1 cellular context compared by ENCODE assay signal in the genomic region with DNA sequence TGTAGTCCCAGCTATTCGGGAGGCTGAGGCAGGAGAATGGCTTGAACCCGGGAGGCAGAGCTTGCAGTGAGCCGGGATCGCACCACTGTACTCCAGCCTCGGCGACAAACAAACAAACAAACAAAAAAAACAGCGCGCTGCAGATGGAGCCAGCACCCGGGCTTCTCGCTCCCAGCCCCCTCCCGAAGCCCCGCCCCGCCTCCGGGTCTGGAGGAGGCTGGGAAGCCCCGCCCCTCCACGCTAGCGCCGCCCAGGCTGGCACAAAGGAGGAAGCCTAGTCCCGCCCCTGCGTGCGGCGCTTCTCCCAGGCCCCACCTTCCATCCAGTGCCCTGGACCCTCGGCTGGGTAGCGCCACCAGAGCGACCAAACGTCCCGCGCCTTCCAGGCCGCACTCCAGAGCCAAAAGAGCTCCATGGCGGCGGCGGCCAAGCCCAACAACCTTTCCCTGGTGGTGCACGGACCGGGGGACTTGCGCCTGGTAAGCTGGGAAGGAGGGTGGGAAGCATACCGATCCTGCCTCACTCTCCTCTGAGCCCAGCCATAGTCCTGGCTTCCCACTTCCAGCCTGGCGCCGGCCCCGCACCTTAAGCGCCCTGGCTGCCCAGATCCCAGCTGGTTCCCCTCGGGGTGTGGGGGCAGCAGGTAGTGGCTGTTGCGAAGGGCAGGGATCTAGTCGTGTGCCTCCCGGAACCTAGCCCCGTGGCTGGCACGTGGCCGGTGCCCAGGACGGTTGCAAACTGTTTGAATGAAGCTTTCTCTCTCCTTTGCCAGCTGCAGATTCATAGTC.
TF ChIP-seq lines count a peak whose summit lies in the region.

A gene (plus strand): TSS at position 325 of the 788 bp plus-strand sequence. CDS start 89 bp downstream, at position 414.

TF ChIP-seq in WTC11, 78 proteins besides CTCF, POLR2A, EP300 and RAD21 (continued from another document and continues in another):
- TF ChIP-seq, protein P1, sequence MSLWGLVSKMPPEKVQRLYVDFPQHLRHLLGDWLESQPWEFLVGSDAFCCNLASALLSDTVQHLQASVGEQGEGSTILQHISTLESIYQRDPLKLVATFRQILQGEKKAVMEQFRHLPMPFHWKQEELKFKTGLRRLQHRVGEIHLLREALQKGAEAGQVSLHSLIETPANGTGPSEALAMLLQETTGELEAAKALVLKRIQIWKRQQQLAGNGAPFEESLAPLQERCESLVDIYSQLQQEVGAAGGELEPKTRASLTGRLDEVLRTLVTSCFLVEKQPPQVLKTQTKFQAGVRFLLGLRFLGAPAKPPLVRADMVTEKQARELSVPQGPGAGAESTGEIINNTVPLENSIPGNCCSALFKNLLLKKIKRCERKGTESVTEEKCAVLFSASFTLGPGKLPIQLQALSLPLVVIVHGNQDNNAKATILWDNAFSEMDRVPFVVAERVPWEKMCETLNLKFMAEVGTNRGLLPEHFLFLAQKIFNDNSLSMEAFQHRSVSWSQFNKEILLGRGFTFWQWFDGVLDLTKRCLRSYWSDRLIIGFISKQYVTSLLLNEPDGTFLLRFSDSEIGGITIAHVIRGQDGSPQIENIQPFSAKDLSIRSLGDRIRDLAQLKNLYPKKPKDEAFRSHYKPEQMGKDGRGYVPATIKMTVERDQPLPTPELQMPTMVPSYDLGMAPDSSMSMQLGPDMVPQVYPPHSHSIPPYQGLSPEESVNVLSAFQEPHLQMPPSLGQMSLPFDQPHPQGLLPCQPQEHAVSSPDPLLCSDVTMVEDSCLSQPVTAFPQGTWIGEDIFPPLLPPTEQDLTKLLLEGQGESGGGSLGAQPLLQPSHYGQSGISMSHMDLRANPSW (CRISPR knock-in tag; conservative IDR thresholded peaks at IDR 0.05; ENCODE audit: low read depth) = no peak
- TF ChIP-seq, protein P2, sequence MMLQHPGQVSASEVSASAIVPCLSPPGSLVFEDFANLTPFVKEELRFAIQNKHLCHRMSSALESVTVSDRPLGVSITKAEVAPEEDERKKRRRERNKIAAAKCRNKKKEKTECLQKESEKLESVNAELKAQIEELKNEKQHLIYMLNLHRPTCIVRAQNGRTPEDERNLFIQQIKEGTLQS (CRISPR knock-in tag; conservative IDR thresholded peaks at IDR 0.05) = no peak
- TF ChIP-seq NFE2L1 (CRISPR knock-in tag; IDR thresholded peaks at IDR 0.05) (peak; percentile 89), FOXP1 (CRISPR knock-in tag; IDR thresholded peaks at IDR 0.05; ENCODE audit: borderline replicate concordance) (peak; percentile 77; the same call in 1 of the 2 replicates), ZNF232 (CRISPR knock-in tag; IDR thresholded peaks at IDR 0.05) (0 out of 2 replicates have a peak, but pooled peaks have one; percentile 32), CREM (CRISPR knock-in tag; IDR thresholded peaks at IDR 0.05) (0 out of 2 replicates have a peak, but pooled peaks have one; percentile 15), ZNF138 (CRISPR knock-in tag; conservative IDR thresholded peaks at IDR 0.05) (no peak), SOX15 (CRISPR knock-in tag; IDR thresholded peaks at IDR 0.05) (no peak), FOXK1 (CRISPR knock-in tag; IDR thresholded peaks at IDR 0.05) (0 out of 2 replicates have a peak, but pooled peaks have one; percentile 10), ZNF121 (CRISPR knock-in tag; IDR thresholded peaks at IDR 0.05) (0 out of 2 replicates have a peak, but pooled peaks have one; percentile 14), SMAD3 (CRISPR knock-in tag; IDR thresholded peaks at IDR 0.05; ENCODE audit: borderline replicate concordance) (no peak; the same call in 1 of the 2 replicates), OVOL2 (CRISPR knock-in tag; IDR thresholded peaks at IDR 0.05; ENCODE audit: borderline replicate concordance) (no peak), JUN (CRISPR knock-in tag; IDR thresholded peaks at IDR 0.05) (peak; percentile 84; the same call in 1 of the 2 replicates), ZNF416 (CRISPR knock-in tag; IDR thresholded peaks at IDR 0.05) (no peak), ZNF396 (CRISPR knock-in tag; IDR thresholded peaks at IDR 0.05; ENCODE audit: borderline replicate concordance) (no peak), NFYB (CRISPR knock-in tag; conservative IDR thresholded peaks at IDR 0.05; ENCODE audit: low read depth) (no peak), SP1 (CRISPR knock-in tag; conservative IDR thresholded peaks at IDR 0.05) (peak; percentile 76), MXD4 (CRISPR knock-in tag; IDR thresholded peaks at IDR 0.05; ENCODE audit: borderline replicate concordance) (no peak), KAT7 (CRISPR knock-in tag; IDR thresholded peaks at IDR 0.05; ENCODE audit: borderline replicate concordance) (no peak; the same call in 1 of the 2 replicates), TCF7 (CRISPR knock-in tag; IDR thresholded peaks at IDR 0.05; ENCODE audit: low read depth) (no peak), ATF1 (CRISPR knock-in tag; IDR thresholded peaks at IDR 0.05) (no peak), TEAD1 (CRISPR knock-in tag; IDR thresholded peaks at IDR 0.05) (0 out of 2 replicates have a peak, but pooled peaks have one; percentile 69), MYBL2 (CRISPR knock-in tag; IDR thresholded peaks at IDR 0.05) (peak; percentile 12; the same call in 1 of the 2 replicates), JAZF1 (CRISPR knock-in tag; IDR thresholded peaks at IDR 0.05) (no peak), NFATC4 (CRISPR knock-in tag; IDR thresholded peaks at IDR 0.05) (no peak)
- TF ChIP-seq, protein P3, sequence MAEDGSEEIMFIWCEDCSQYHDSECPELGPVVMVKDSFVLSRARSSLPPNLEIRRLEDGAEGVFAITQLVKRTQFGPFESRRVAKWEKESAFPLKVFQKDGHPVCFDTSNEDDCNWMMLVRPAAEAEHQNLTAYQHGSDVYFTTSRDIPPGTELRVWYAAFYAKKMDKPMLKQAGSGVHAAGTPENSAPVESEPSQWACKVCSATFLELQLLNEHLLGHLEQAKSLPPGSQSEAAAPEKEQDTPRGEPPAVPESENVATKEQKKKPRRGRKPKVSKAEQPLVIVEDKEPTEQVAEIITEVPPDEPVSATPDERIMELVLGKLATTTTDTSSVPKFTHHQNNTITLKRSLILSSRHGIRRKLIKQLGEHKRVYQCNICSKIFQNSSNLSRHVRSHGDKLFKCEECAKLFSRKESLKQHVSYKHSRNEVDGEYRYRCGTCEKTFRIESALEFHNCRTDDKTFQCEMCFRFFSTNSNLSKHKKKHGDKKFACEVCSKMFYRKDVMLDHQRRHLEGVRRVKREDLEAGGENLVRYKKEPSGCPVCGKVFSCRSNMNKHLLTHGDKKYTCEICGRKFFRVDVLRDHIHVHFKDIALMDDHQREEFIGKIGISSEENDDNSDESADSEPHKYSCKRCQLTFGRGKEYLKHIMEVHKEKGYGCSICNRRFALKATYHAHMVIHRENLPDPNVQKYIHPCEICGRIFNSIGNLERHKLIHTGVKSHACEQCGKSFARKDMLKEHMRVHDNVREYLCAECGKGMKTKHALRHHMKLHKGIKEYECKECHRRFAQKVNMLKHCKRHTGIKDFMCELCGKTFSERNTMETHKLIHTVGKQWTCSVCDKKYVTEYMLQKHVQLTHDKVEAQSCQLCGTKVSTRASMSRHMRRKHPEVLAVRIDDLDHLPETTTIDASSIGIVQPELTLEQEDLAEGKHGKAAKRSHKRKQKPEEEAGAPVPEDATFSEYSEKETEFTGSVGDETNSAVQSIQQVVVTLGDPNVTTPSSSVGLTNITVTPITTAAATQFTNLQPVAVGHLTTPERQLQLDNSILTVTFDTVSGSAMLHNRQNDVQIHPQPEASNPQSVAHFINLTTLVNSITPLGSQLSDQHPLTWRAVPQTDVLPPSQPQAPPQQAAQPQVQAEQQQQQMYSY (CRISPR knock-in tag; IDR thresholded peaks at IDR 0.05) = peak; percentile 30; the same call in 1 of the 2 replicates
- TF ChIP-seq, protein P4, sequence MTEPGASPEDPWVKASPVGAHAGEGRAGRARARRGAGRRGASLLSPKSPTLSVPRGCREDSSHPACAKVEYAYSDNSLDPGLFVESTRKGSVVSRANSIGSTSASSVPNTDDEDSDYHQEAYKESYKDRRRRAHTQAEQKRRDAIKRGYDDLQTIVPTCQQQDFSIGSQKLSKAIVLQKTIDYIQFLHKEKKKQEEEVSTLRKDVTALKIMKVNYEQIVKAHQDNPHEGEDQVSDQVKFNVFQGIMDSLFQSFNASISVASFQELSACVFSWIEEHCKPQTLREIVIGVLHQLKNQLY (CRISPR knock-in tag; IDR thresholded peaks at IDR 0.05) = no peak
- TF ChIP-seq, protein P5, sequence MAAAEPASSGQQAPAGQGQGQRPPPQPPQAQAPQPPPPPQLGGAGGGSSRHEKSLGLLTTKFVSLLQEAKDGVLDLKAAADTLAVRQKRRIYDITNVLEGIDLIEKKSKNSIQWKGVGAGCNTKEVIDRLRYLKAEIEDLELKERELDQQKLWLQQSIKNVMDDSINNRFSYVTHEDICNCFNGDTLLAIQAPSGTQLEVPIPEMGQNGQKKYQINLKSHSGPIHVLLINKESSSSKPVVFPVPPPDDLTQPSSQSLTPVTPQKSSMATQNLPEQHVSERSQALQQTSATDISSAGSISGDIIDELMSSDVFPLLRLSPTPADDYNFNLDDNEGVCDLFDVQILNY (CRISPR knock-in tag; IDR thresholded peaks at IDR 0.05) = peak; percentile 62; the same call in 1 of the 2 replicates
- TF ChIP-seq, protein P6, sequence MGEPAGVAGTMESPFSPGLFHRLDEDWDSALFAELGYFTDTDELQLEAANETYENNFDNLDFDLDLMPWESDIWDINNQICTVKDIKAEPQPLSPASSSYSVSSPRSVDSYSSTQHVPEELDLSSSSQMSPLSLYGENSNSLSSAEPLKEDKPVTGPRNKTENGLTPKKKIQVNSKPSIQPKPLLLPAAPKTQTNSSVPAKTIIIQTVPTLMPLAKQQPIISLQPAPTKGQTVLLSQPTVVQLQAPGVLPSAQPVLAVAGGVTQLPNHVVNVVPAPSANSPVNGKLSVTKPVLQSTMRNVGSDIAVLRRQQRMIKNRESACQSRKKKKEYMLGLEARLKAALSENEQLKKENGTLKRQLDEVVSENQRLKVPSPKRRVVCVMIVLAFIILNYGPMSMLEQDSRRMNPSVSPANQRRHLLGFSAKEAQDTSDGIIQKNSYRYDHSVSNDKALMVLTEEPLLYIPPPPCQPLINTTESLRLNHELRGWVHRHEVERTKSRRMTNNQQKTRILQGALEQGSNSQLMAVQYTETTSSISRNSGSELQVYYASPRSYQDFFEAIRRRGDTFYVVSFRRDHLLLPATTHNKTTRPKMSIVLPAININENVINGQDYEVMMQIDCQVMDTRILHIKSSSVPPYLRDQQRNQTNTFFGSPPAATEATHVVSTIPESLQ (CRISPR knock-in tag; IDR thresholded peaks at IDR 0.05) = no peak
- TF ChIP-seq, protein P7, sequence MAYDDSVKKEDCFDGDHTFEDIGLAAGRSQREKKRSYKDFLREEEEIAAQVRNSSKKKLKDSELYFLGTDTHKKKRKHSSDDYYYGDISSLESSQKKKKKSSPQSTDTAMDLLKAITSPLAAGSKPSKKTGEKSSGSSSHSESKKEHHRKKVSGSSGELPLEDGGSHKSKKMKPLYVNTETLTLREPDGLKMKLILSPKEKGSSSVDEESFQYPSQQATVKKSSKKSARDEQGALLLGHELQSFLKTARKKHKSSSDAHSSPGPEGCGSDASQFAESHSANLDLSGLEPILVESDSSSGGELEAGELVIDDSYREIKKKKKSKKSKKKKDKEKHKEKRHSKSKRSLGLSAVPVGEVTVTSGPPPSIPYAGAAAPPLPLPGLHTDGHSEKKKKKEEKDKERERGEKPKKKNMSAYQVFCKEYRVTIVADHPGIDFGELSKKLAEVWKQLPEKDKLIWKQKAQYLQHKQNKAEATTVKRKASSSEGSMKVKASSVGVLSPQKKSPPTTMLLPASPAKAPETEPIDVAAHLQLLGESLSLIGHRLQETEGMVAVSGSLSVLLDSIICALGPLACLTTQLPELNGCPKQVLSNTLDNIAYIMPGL (CRISPR knock-in tag; IDR thresholded peaks at IDR 0.05) = 0 out of 2 replicates have a peak, but pooled peaks have one; percentile 21
- TF ChIP-seq, protein P8, sequence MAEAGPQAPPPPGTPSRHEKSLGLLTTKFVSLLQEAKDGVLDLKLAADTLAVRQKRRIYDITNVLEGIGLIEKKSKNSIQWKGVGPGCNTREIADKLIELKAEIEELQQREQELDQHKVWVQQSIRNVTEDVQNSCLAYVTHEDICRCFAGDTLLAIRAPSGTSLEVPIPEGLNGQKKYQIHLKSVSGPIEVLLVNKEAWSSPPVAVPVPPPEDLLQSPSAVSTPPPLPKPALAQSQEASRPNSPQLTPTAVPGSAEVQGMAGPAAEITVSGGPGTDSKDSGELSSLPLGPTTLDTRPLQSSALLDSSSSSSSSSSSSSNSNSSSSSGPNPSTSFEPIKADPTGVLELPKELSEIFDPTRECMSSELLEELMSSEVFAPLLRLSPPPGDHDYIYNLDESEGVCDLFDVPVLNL (CRISPR knock-in tag; IDR thresholded peaks at IDR 0.05; ENCODE audit: borderline replicate concordance, low read depth) = no peak
- TF ChIP-seq, protein P9, sequence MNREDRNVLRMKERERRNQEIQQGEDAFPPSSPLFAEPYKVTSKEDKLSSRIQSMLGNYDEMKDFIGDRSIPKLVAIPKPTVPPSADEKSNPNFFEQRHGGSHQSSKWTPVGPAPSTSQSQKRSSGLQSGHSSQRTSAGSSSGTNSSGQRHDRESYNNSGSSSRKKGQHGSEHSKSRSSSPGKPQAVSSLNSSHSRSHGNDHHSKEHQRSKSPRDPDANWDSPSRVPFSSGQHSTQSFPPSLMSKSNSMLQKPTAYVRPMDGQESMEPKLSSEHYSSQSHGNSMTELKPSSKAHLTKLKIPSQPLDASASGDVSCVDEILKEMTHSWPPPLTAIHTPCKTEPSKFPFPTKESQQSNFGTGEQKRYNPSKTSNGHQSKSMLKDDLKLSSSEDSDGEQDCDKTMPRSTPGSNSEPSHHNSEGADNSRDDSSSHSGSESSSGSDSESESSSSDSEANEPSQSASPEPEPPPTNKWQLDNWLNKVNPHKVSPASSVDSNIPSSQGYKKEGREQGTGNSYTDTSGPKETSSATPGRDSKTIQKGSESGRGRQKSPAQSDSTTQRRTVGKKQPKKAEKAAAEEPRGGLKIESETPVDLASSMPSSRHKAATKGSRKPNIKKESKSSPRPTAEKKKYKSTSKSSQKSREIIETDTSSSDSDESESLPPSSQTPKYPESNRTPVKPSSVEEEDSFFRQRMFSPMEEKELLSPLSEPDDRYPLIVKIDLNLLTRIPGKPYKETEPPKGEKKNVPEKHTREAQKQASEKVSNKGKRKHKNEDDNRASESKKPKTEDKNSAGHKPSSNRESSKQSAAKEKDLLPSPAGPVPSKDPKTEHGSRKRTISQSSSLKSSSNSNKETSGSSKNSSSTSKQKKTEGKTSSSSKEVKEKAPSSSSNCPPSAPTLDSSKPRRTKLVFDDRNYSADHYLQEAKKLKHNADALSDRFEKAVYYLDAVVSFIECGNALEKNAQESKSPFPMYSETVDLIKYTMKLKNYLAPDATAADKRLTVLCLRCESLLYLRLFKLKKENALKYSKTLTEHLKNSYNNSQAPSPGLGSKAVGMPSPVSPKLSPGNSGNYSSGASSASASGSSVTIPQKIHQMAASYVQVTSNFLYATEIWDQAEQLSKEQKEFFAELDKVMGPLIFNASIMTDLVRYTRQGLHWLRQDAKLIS (CRISPR knock-in tag; IDR thresholded peaks at IDR 0.05; ENCODE audit: borderline replicate concordance) = no peak
- TF ChIP-seq, protein P10, sequence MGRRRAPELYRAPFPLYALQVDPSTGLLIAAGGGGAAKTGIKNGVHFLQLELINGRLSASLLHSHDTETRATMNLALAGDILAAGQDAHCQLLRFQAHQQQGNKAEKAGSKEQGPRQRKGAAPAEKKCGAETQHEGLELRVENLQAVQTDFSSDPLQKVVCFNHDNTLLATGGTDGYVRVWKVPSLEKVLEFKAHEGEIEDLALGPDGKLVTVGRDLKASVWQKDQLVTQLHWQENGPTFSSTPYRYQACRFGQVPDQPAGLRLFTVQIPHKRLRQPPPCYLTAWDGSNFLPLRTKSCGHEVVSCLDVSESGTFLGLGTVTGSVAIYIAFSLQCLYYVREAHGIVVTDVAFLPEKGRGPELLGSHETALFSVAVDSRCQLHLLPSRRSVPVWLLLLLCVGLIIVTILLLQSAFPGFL (CRISPR knock-in tag; IDR thresholded peaks at IDR 0.05; ENCODE audit: borderline replicate concordance) = peak; percentile 55; the same call in 1 of the 2 replicates
